8 cellular contexts compared by ENCODE assay signal in genomic region chr17:8158267-8159031, GRCh38. TPM values are rescaled to one million over a fixed set of nuclear protein-coding genes. Genes with fewer than 3 reads are reported as not detected.
DNase-seq lines count a peak whose midpoint lies in the region; ATAC-seq and TF ChIP-seq lines count a peak whose summit lies in the region.

No MANE protein-coding gene starts in this region.

- H3K36me3 ChIP-seq in kidney epithelial cell (ENCODE audit: control insufficient read depth, insufficient read depth, low read length): peaks cover 3% of the 10 kb centered on the region

- H3K27ac Mint-ChIP-seq in WTC11: peak overlapping the region; percentile 97

- H3K4me1 Mint-ChIP-seq in WTC11: peaks cover 29% of the 10 kb centered on the region

- no peaks in the 10 kb centered on the region for H3K27me3 ChIP-seq in kidney epithelial cell (ENCODE audit: control insufficient read depth, insufficient read depth, low read length)

- TF ChIP-seq CTCF in GM13977 (IDR thresholded peaks at IDR 0.05; ENCODE audit: extremely low read depth, insufficient read depth, missing control alignments) (peak; percentile 80), WTC11 (IDR thresholded peaks at IDR 0.05) (peak; percentile 89), kidney epithelial cell (IDR thresholded peaks at IDR 0.05; ENCODE audit: insufficient read depth, low read length, poor library complexity, severe bottlenecking) (peak; percentile 83)

- POLR2A ChIA-PET in WTC11 (lab: Charles Lee): interaction anchor here (0.6 to 1.5 kb wide), 3 partner anchors 15 to 21 kb away, joined by 3 read pairs; partner anchors contain the start of gene TMEM107

- peaks cover 8% of the 10 kb centered on the region for H3K36me3 Mint-ChIP-seq in WTC11

- in situ Hi-C loops in GM13977 (cut with MboI; ENCODE audit: low pct_unique_long_range_greater_than_20kb, low sequenced_read_pairs, unreplicated experiment): no loop called here

- CTCF ChIA-PET in WTC11 (lab: Charles Lee): interaction anchor here (0.5 to 2.2 kb wide), 19 partner anchors 9 to 301 kb away, joined by 3 to 13 read pairs (median 5); partner anchors contain the start of genes ALOXE3, AURKB, CYB5D1 and HES7

- H3K27me3 Mint-ChIP-seq in WTC11 (ENCODE audit: low read depth): peaks cover 3% of the 10 kb centered on the region; the same call in 1 of the 2 replicates

- no peaks in the 10 kb centered on the region for H3K9me3 Mint-ChIP-seq in WTC11

- peak; percentile 4 for ATAC-seq in WTC11
- ATAC-seq in GM19328 (IDR thresholded peaks at IDR 0.05; ENCODE audit: unreplicated experiment): no peak

- DNase-seq in A172 (ENCODE audit: low spot score) (peak; percentile 88), GM13977 (ENCODE audit: low spot score) (peak; percentile 84), NCI-H2196 treated with DMSO at 0.1 percent for 48 hours (lab: John Stamatoyannopoulos, UW; ENCODE audit: unreplicated experiment) (peak; percentile 37), WTC11 (ENCODE audit: low spot score) (peak; percentile 97), kidney epithelial cell (ENCODE audit: low read depth) (no peak)
- DNase-seq in central memory CD4-positive, alpha-beta T cell: peak; percentile 82
- DNase-seq in stimulated activated CD4-positive, alpha-beta T cell treated with anti-CD3 and anti-CD28 coated beads, Interleukin-15, amount 100 ng/mL, for 48 hours (ENCODE audit: low read depth in 2 of 2): peak; percentile 73 to 83

- no peak overlapping the region for H3K4me3 ChIP-seq in kidney epithelial cell (ENCODE audit: low read depth, low read length)

- H3K4me3 Mint-ChIP-seq in WTC11: peak overlapping the region; percentile 12; the same call in 1 of the 2 replicates

TF ChIP-seq in WTC11, 78 proteins besides CTCF, POLR2A, EP300 and RAD21:
- no peak for TF ChIP-seq JUN (CRISPR knock-in tag; IDR thresholded peaks at IDR 0.05)
- no peak for TF ChIP-seq NR3C1 (CRISPR knock-in tag; conservative IDR thresholded peaks at IDR 0.05; ENCODE audit: low read depth)
- TF ChIP-seq, protein P1, sequence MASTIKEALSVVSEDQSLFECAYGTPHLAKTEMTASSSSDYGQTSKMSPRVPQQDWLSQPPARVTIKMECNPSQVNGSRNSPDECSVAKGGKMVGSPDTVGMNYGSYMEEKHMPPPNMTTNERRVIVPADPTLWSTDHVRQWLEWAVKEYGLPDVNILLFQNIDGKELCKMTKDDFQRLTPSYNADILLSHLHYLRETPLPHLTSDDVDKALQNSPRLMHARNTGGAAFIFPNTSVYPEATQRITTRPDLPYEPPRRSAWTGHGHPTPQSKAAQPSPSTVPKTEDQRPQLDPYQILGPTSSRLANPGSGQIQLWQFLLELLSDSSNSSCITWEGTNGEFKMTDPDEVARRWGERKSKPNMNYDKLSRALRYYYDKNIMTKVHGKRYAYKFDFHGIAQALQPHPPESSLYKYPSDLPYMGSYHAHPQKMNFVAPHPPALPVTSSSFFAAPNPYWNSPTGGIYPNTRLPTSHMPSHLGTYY (CRISPR knock-in tag; IDR thresholded peaks at IDR 0.05): 0 out of 2 replicates have a peak, but pooled peaks have one; percentile 41
- no peak for TF ChIP-seq ZNF232 (CRISPR knock-in tag; IDR thresholded peaks at IDR 0.05)
- TF ChIP-seq ZNF425 (CRISPR knock-in tag; conservative IDR thresholded peaks at IDR 0.05): no peak

RNA-seq across cellular contexts. Expression of gene VAMP2, which starts 4.3 kb away (rescaled TPM):
- 1.9 and 4.3 TPM in 2 replicates for total RNA-seq in A172 (2014; rRNA removed; shearing (Covaris generic))
- total RNA-seq in WTC11 (2021) (24.1 to 27.4 TPM (median 24.3 TPM) in 3 replicates), kidney epithelial cell (7.0 and 8.0 TPM in 2 replicates)

RNA-seq across cellular contexts. Expression of gene PER1, which starts 6.2 kb away (rescaled TPM):
- 6.9 and 7.5 TPM in 2 replicates for total RNA-seq in A172 (2014; rRNA removed; shearing (Covaris generic))
- 30.6 to 46.9 TPM (median 34.0 TPM) in 3 replicates for total RNA-seq in WTC11 (2021)
- 11.0 and 19.4 TPM in 2 replicates for total RNA-seq in kidney epithelial cell

RNA-seq across cellular contexts. Expression of gene TMEM107, which starts 17.7 kb away (rescaled TPM):
- 35.8 and 39.3 TPM in 2 replicates for total RNA-seq in A172 (2014; rRNA removed; shearing (Covaris generic))
- total RNA-seq in WTC11 (2021): 11.3 to 17.2 TPM (median 11.9 TPM) in 3 replicates
- 10.0 and 14.7 TPM in 2 replicates for total RNA-seq in kidney epithelial cell

RNA-seq across cellular contexts. Expression of gene BORCS6, which starts 31.5 kb away (rescaled TPM):
- total RNA-seq in A172 (2014; rRNA removed; shearing (Covaris generic)): 8.8 and 10.9 TPM in 2 replicates
- 5.0 to 5.6 TPM (median 5.1 TPM) in 3 replicates for total RNA-seq in WTC11 (2021)
- total RNA-seq in kidney epithelial cell: 13.3 and 16.1 TPM in 2 replicates

RNA-seq across cellular contexts. Expression of gene HES7, which starts 34.5 kb away (rescaled TPM):
- total RNA-seq in A172 (2014; rRNA removed; shearing (Covaris generic)): not detected in 2 replicates
- 3.1 to 3.9 TPM (median 3.7 TPM) in 3 replicates for total RNA-seq in WTC11 (2021)
- 1.8 TPM in 1 of 2 replicates, not detected in the other for total RNA-seq in kidney epithelial cell
